13 cellular contexts compared by ENCODE assay signal in the genomic region with DNA sequence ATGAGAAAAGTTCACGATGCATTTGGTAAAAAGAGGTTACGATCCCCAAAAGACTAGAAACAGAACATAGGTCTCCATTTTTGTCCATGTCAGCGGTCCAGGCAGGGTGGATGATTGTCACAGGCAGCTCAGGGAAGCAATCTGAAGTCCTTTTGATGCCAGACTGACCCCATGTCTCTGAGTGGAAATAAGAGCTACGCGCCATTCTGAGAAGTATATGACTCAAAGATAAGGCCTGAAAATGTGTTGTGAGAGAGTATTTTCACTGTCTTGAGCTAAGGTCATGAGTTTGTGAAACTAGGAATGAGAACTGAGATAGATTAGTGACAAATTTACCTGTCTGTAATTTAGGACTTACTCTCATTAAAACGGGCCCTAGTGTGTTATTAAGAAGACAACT.
DNase-seq lines count a peak whose midpoint lies in the region; ATAC-seq and TF ChIP-seq lines count a peak whose summit lies in the region.
"Had no signal": no experiment of that assay in that cellular context is flagged by ENCODE, and none has a peak within 500 bp of the region (broad histone marks: within the 10 kb centered on the region; RNA-seq: fewer than 3 reads in every experiment).

No MANE protein-coding gene starts in this region.

- DNase-seq in MCF 10A (ENCODE audit: unreplicated experiment) (no peak), breast epithelium (ENCODE audit: low spot score in 2 of 2) (no peak), PC-3 (no peak), type B pancreatic cell (ENCODE audit: extremely low spot score, unreplicated experiment) (no peak)
- no peak for DNase-seq in stimulated activated naive B cell treated with anti-CD40 and anti-IgM and Interleukin-4, amounts not matched to agents 10 μg/mL and 1 μg/mL and 100 μg/mL, for 72 hours
- DNase-seq in activated CD4-positive, alpha-beta T cell treated with anti-CD3 and anti-CD28 coated beads for 48 hours = no peak
- DNase-seq: activated CD4-positive, CD25-positive, alpha-beta regulatory T cell; Calu3; immature natural killer cell; midbrain; pancreas had no signal

- BruUV-seq in MCF 10A (replicated peaks; lab: Mats Ljungman, UMichigan) (no TSS peak), PC-3 (replicated peaks; lab: Mats Ljungman, UMichigan) (no TSS peak)

- H3K9me3 ChIP-seq in breast epithelium = no peaks in the 10 kb centered on the region
- no peaks in the 10 kb centered on the region for H3K9me3 ChIP-seq in PC-3 (ENCODE audit: low read length)
- H3K9me3 ChIP-seq: pancreas had no signal

- no peaks in the 10 kb centered on the region for H3F3A ChIP-seq in PC-3 (ENCODE audit: low read length, unreplicated experiment)

- peak; percentile 84 for ATAC-seq in HG02870 (IDR thresholded peaks at IDR 0.05; ENCODE audit: unreplicated experiment)
- no peak for ATAC-seq in PC-3
- ATAC-seq in stimulated activated naive B cell treated with anti-CD40 and anti-IgM and Interleukin-4, amounts not matched to agents 10 μg/mL and 1 μg/mL and 100 μg/mL, for 72 hours (replicated peaks) = peak; percentile 34 to 43
- no peak for ATAC-seq in GM21825 (IDR thresholded peaks at IDR 0.05; ENCODE audit: unreplicated experiment)

- POLR2A ChIA-PET in MCF 10A (lab: Yijun Ruan, JAX) (interaction anchor here (0.6 to 1.7 kb wide), 7 partner anchors 8 to 229 kb away, joined by 3 to 11 read pairs (median 3); partner anchors contain the start of gene LYRM4), PC-3 (lab: Charles Lee; ENCODE audit: unreplicated experiment) (no interaction called here)

- H3K4me3 Mint-ChIP-seq in MCF 10A (ENCODE audit: unreplicated experiment) (no peak overlapping the region), type B pancreatic cell (no peak overlapping the region)
- H3K4me3 Mint-ChIP-seq in stimulated activated naive B cell treated with anti-CD40 and anti-IgM and Interleukin-4, amounts not matched to agents 10 μg/mL and 1 μg/mL and 100 μg/mL, for 72 hours = no peak overlapping the region
- H3K4me3 Mint-ChIP-seq: immature natural killer cell had no signal

- no peak for TF ChIP-seq POLR2A in breast epithelium (IDR thresholded peaks at IDR 0.05)

- TF ChIP-seq CTCF in MCF 10A (IDR thresholded peaks at IDR 0.05; ENCODE audit: unreplicated experiment) = no peak
- TF ChIP-seq CTCF in breast epithelium (IDR thresholded peaks at IDR 0.05) = no peak
- no peak for TF ChIP-seq CTCF in PC-3 (conservative IDR thresholded peaks at IDR 0.05; ENCODE audit: low read depth, low read length)
- TF ChIP-seq CTCF in type B pancreatic cell (conservative IDR thresholded peaks at IDR 0.05) = no peak

- H3K9ac ChIP-seq in PC-3 (ENCODE audit: low read length) = no peak overlapping the region

- H3K79me2 ChIP-seq in PC-3 (ENCODE audit: low read length) = no peaks in the 10 kb centered on the region

- peak overlapping the region; percentile 27 for H3K27ac Mint-ChIP-seq in MCF 10A (ENCODE audit: low read depth, unreplicated experiment)
- no peak overlapping the region for H3K27ac Mint-ChIP-seq in stimulated activated naive B cell treated with anti-CD40 and anti-IgM and Interleukin-4, amounts not matched to agents 10 μg/mL and 1 μg/mL and 100 μg/mL, for 72 hours
- H3K27ac Mint-ChIP-seq in type B pancreatic cell = no peak overlapping the region
- H3K27ac Mint-ChIP-seq: immature natural killer cell had no signal

- H3K9me2 ChIP-seq in PC-3 (replicated peaks; ENCODE audit: low read length) = no peaks in the 10 kb centered on the region

- no peaks in the 10 kb centered on the region for H3K27me3 ChIP-seq in breast epithelium
- H3K27me3 ChIP-seq in PC-3 (ENCODE audit: low read length) = no peaks in the 10 kb centered on the region
- H3K27me3 ChIP-seq: pancreas had no signal

- H3K9me3 Mint-ChIP-seq in MCF 10A (ENCODE audit: unreplicated experiment) (no peaks in the 10 kb centered on the region), type B pancreatic cell (no peaks in the 10 kb centered on the region)
- no peaks in the 10 kb centered on the region for H3K9me3 Mint-ChIP-seq in stimulated activated naive B cell treated with anti-CD40 and anti-IgM and Interleukin-4, amounts not matched to agents 10 μg/mL and 1 μg/mL and 100 μg/mL, for 72 hours
- H3K9me3 Mint-ChIP-seq: immature natural killer cell had no signal

- no peak overlapping the region for H2AFZ ChIP-seq in PC-3 (ENCODE audit: low read length)

- H3K36me3 ChIP-seq in breast epithelium (no peaks in the 10 kb centered on the region), PC-3 (ENCODE audit: low read depth, low read length) (no peaks in the 10 kb centered on the region)
- H3K36me3 ChIP-seq: pancreas had no signal

- H3K36me3 Mint-ChIP-seq in MCF 10A (ENCODE audit: insufficient read depth, unreplicated experiment) (peaks cover 6% of the 10 kb centered on the region), type B pancreatic cell (peaks cover 4% of the 10 kb centered on the region)
- H3K36me3 Mint-ChIP-seq in stimulated activated naive B cell treated with anti-CD40 and anti-IgM and Interleukin-4, amounts not matched to agents 10 μg/mL and 1 μg/mL and 100 μg/mL, for 72 hours = peaks cover 12 to 36% of the 10 kb centered on the region in 2 donors

- H3K27me3 Mint-ChIP-seq in MCF 10A (ENCODE audit: insufficient read depth, unreplicated experiment) (no peaks in the 10 kb centered on the region), type B pancreatic cell (no peaks in the 10 kb centered on the region)
- no peaks in the 10 kb centered on the region for H3K27me3 Mint-ChIP-seq in stimulated activated naive B cell treated with anti-CD40 and anti-IgM and Interleukin-4, amounts not matched to agents 10 μg/mL and 1 μg/mL and 100 μg/mL, for 72 hours

- intact Hi-C loops in MCF 10A (cut with micrococcal nuclease) = no loop called here
- intact Hi-C loops in breast epithelium (cut with DNase I; ENCODE audit: low total_unique reads) = no loop called here
- intact Hi-C loops in PC-3 (cut with micrococcal nuclease) = no loop called here

- H4K20me1 ChIP-seq in PC-3 (ENCODE audit: low read length) = no peaks in the 10 kb centered on the region

- H3K4me3 ChIP-seq in breast epithelium (no peak overlapping the region), PC-3 (ENCODE audit: low read length) (no peak overlapping the region)
- H3K4me3 ChIP-seq: pancreas had no signal

- H3K4me1 ChIP-seq in breast epithelium (no peaks in the 10 kb centered on the region), PC-3 (ENCODE audit: insufficient read depth, low read length) (peaks cover 14% of the 10 kb centered on the region)
- H3K4me1 ChIP-seq: pancreas had no signal

- H3K4me1 Mint-ChIP-seq in MCF 10A (ENCODE audit: insufficient read depth, unreplicated experiment) (peaks cover 12% of the 10 kb centered on the region), type B pancreatic cell (ENCODE audit: unreplicated experiment) (peaks cover 11% of the 10 kb centered on the region)
- peaks cover 7 to 10% of the 10 kb centered on the region in 2 donors for H3K4me1 Mint-ChIP-seq in stimulated activated naive B cell treated with anti-CD40 and anti-IgM and Interleukin-4, amounts not matched to agents 10 μg/mL and 1 μg/mL and 100 μg/mL, for 72 hours
- H3K4me1 Mint-ChIP-seq: immature natural killer cell had no signal

- CTCF ChIA-PET in MCF 10A (lab: Yijun Ruan, JAX) (interaction anchor here (0.8 to 1.1 kb wide), 3 partner anchors 12 to 48 kb away, joined by 3 to 4 read pairs (median 3); no protein-coding TSS in a partner anchor), PC-3 (lab: Charles Lee) (no interaction called here)

- no peak overlapping the region for H3K27ac ChIP-seq in breast epithelium
- peak overlapping the region; percentile 1; the same call in 1 of the 2 replicates for H3K27ac ChIP-seq in PC-3 (ENCODE audit: low read length)
- H3K27ac ChIP-seq: pancreas had no signal

- H3K4me2 ChIP-seq in PC-3 (ENCODE audit: low read length) = no peak overlapping the region

Comparison
In these comparisons a context has a peak if more than half of its experiments do, and no peak if none do; other contexts are left out.
1. ATAC-seq: peak in HG02870 (single experiment) and stimulated activated naive B cell treated with anti-CD40 and anti-IgM and Interleukin-4, amounts not matched to agents 10 μg/mL and 1 μg/mL and 100 μg/mL, for 72 hours (2 of 2); none in PC-3 (single experiment) and GM21825 (single experiment).